In genomic region chr2:239294571-239295054, GRCh38 we compare ENCODE assay signal across 1 cellular context.
A peak's percentile ranks its signal among the peaks of the same experiment; 100 is the strongest.
TF ChIP-seq lines count a peak whose summit lies in the region.

No MANE protein-coding gene starts in this region.

TF ChIP-seq in K562, 482 proteins besides CTCF, POLR2A, EP300 and RAD21 (continued from another document and continues in another):
- peak; percentile 74 for TF ChIP-seq USF2 (CRISPR knock-in tag; IDR thresholded peaks at IDR 0.05)
- TF ChIP-seq ZNF589 (CRISPR knock-in tag; IDR thresholded peaks at IDR 0.05; ENCODE audit: low read depth): no peak
- TF ChIP-seq GABPB1 (CRISPR knock-in tag; IDR thresholded peaks at IDR 0.05): no peak
- no peak for TF ChIP-seq TSHZ1 (CRISPR knock-in tag; IDR thresholded peaks at IDR 0.05)
- peak; percentile 53 for TF ChIP-seq CBFA2T3 (IDR thresholded peaks at IDR 0.05)
- no peak for TF ChIP-seq CREB3 (tag; conservative IDR thresholded peaks at IDR 0.05; ENCODE audit: low read depth)
- no peak for TF ChIP-seq SP2 (IDR thresholded peaks at IDR 0.05; ENCODE audit: extremely low read depth, low read depth, low read length, poor library complexity, severe bottlenecking)
- no peak for TF ChIP-seq ZNF766 (CRISPR knock-in tag; conservative IDR thresholded peaks at IDR 0.05)
- 0 out of 2 replicates have a peak, but pooled peaks have one; percentile 32 for TF ChIP-seq ZNF395 (CRISPR knock-in tag; IDR thresholded peaks at IDR 0.05)
- no peak for TF ChIP-seq CSDE1 (IDR thresholded peaks at IDR 0.05)
- TF ChIP-seq SAP30 (IDR thresholded peaks at IDR 0.05; ENCODE audit: borderline replicate concordance, insufficient read depth, low read depth, low read length, poor library complexity, severe bottlenecking): no peak
- TF ChIP-seq TAF7 (tag; IDR thresholded peaks at IDR 0.05): no peak
- no peak for TF ChIP-seq ZBTB26 (CRISPR knock-in tag; IDR thresholded peaks at IDR 0.05)
- no peak for TF ChIP-seq THRB (CRISPR knock-in tag; conservative IDR thresholded peaks at IDR 0.05)
- no peak for TF ChIP-seq MEF2D (tag; conservative IDR thresholded peaks at IDR 0.05; ENCODE audit: low read depth)
- no peak for TF ChIP-seq DDX20 (tag; IDR thresholded peaks at IDR 0.05; ENCODE audit: low read depth)
- no peak for TF ChIP-seq ZNF23 (CRISPR knock-in tag; IDR thresholded peaks at IDR 0.05)
- no peak for TF ChIP-seq FOXM1 (IDR thresholded peaks at IDR 0.05; ENCODE audit: low read depth)
- TF ChIP-seq FOXM1 (CRISPR knock-in tag; IDR thresholded peaks at IDR 0.05; ENCODE audit: low read depth): no peak
- no peak for TF ChIP-seq HIVEP1 (CRISPR knock-in tag; IDR thresholded peaks at IDR 0.05)
- no peak for TF ChIP-seq HNRNPLL (IDR thresholded peaks at IDR 0.05; ENCODE audit: low read depth, low read length, poor library complexity, severe bottlenecking)
- TF ChIP-seq NCOR1 (IDR thresholded peaks at IDR 0.05): peak; percentile 32; the same call in 1 of the 2 replicates
- no peak for TF ChIP-seq ZNF518B (CRISPR knock-in tag; IDR thresholded peaks at IDR 0.05)
- no peak for TF ChIP-seq MIER1 (IDR thresholded peaks at IDR 0.05; ENCODE audit: low read depth)
- no peak for TF ChIP-seq MGA (IDR thresholded peaks at IDR 0.05)
